ENCODE assay signal across 13 cellular contexts in the genomic region with DNA sequence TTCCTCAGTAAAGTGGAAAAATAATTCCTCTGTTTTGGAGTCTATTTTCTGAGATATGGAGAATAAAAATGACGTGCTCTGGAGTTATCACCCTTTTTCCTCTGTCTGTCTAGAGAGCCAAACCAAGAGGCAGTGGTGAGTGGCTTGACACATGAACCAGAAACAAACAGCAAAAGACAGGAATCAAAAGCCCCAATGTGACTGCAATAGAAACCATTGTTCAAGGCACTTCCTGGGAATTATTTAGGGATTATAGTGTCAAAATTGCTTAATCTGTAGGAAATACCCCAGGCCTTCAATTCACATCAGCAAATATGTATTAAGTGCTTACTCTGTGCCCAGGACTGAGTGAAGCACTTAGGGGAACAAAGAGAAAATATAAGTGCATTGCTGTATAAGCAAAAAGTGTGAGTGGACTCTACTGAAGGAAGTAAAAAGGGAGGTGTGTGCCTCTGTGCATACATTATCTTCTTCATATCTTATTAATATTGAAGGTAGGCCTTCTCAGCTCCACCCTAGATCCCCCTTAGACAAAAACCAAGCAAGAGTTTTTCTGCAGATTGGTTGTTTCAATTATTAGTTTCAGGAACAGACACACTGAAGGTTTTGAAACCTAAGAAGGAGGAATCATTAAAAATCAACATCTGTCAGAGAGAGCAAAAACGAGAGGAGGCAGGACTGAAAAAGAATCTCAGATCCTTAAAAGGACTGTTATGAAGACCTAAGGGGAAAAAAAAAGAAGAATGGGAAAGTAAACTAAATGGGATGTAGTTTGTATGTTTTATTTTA.
DNase-seq lines count a peak whose midpoint lies in the region; ATAC-seq and TF ChIP-seq lines count a peak whose summit lies in the region.
"Had no signal": no experiment of that assay in that cellular context is flagged by ENCODE, and none has a peak within 500 bp of the region (broad histone marks: within the 10 kb centered on the region; RNA-seq: fewer than 3 reads in every experiment).

No MANE protein-coding gene starts in this region.

- DNase-seq in heart left ventricle (no peak), right cardiac atrium (no peak), fibroblast of villous mesenchyme (ENCODE audit: low read depth) (peak; percentile 14), uterus (no peak), iPS-NIHi11 (ENCODE audit: low spot score) (no peak)
- DNase-seq in activated CD8-positive, alpha-beta memory T cell treated with anti-CD3 and anti-CD28 coated beads for 24 hours = no peak
- DNase-seq: activated CD4-positive, CD25-positive, alpha-beta regulatory T cell treated with anti-CD3 and anti-CD28 coated beads, Interleukin-2, amount 50 U/mL, for 72 hours; activated T-cell treated with anti-CD3 and anti-CD28 coated beads, Interleukin-2, amount 50 U/mL, for 4 hours; NCI-H1436 treated with DMSO at 0.1 percent for 48 hours; small intestine had no signal

- intact Hi-C loops in heart left ventricle (cut with DNase I) = no loop called here
- intact Hi-C loops in right cardiac atrium (cut with DNase I) = no loop called here
- intact Hi-C loops in uterus (cut with DNase I; ENCODE audit: low total_unique reads) = no loop called here

- H3K36me3 ChIP-seq in heart left ventricle (no peaks in the 10 kb centered on the region), KMS-11 (ENCODE audit: insufficient read depth) (no peaks in the 10 kb centered on the region), uterus (no peaks in the 10 kb centered on the region)

- H4K20me1 ChIP-seq in KMS-11 (ENCODE audit: insufficient read depth) = no peaks in the 10 kb centered on the region

- peak overlapping the region in 7 of 12 donors; percentile 16 to 55 (median 25) for H3K27ac ChIP-seq in heart left ventricle
- no peak overlapping the region for H3K27ac ChIP-seq in right cardiac atrium (ENCODE audit: low read length)
- peak overlapping the region; percentile 40; the same call in 1 of the 2 replicates for H3K27ac ChIP-seq in KMS-11
- H3K27ac ChIP-seq in uterus = peak overlapping the region; percentile 43 to 53
- H3K27ac ChIP-seq: epithelial cell of prostate had no signal

- H3K9ac ChIP-seq in KMS-11 = no peak overlapping the region

- 42 to 60% (median 46%) methylated on average over 2 of the region's 2 CpGs for WGBS in heart left ventricle, 4 donors
- WGBS in right cardiac atrium = 32% methylated on average over 2 of the region's 2 CpGs

- ATAC-seq in heart left ventricle (no peak), right cardiac atrium (no peak), HG03175 (IDR thresholded peaks at IDR 0.05; ENCODE audit: unreplicated experiment) (no peak)
- ATAC-seq: activated T-cell treated with anti-CD3 and anti-CD28 coated beads, Interleukin-2, amount 50 U/mL, for 4 hours had no signal

- H3K27me3 ChIP-seq in heart left ventricle = no peaks in the 10 kb centered on the region
- no peaks in the 10 kb centered on the region for H3K27me3 ChIP-seq in right cardiac atrium (ENCODE audit: control insufficient read depth, insufficient read depth)
- no peaks in the 10 kb centered on the region for H3K27me3 ChIP-seq in KMS-11 (ENCODE audit: insufficient read depth, low read depth)
- no peaks in the 10 kb centered on the region for H3K27me3 ChIP-seq in uterus

- H3K9me3 ChIP-seq in heart left ventricle (no peaks in the 10 kb centered on the region), right cardiac atrium (ENCODE audit: control insufficient read depth, low read length) (no peaks in the 10 kb centered on the region), uterus (no peaks in the 10 kb centered on the region)

- TF ChIP-seq CTCF in heart left ventricle (IDR thresholded peaks at IDR 0.05) (no peak), KMS-11 (conservative IDR thresholded peaks at IDR 0.05; ENCODE audit: low read depth, low read length) (no peak), fibroblast of villous mesenchyme (IDR thresholded peaks at IDR 0.05; ENCODE audit: insufficient read depth, low read depth, low read length) (no peak), uterus (IDR thresholded peaks at IDR 0.05) (no peak)

- no peak overlapping the region for H3K4me3 ChIP-seq in heart left ventricle
- no peak overlapping the region for H3K4me3 ChIP-seq in right cardiac atrium (ENCODE audit: low read length)
- no peak overlapping the region for H3K4me3 ChIP-seq in KMS-11 (IDR thresholded peaks at IDR 0.05; ENCODE audit: insufficient read depth, low read depth, low read length)
- no peak overlapping the region for H3K4me3 ChIP-seq in fibroblast of villous mesenchyme (ENCODE audit: low read depth, low read length)
- H3K4me3 ChIP-seq in uterus = no peak overlapping the region

- H2AFZ ChIP-seq in KMS-11 (ENCODE audit: low read depth) = peak overlapping the region; percentile 18; the same call in 1 of the 2 replicates

- TF ChIP-seq POLR2A in heart left ventricle (IDR thresholded peaks at IDR 0.05) (no peak), uterus (IDR thresholded peaks at IDR 0.05) (no peak)

- H3K4me1 ChIP-seq in heart left ventricle = peaks cover 0 to 31% (median 17%) of the 10 kb centered on the region in 12 donors
- H3K4me1 ChIP-seq in right cardiac atrium (ENCODE audit: control insufficient read depth, insufficient read depth, low read length) = peaks cover 4% of the 10 kb centered on the region
- H3K4me1 ChIP-seq in KMS-11 (ENCODE audit: low read depth, poor library complexity, severe bottlenecking) = peaks cover 22% of the 10 kb centered on the region
- no peaks in the 10 kb centered on the region for H3K4me1 ChIP-seq in uterus

- H3K79me2 ChIP-seq in KMS-11 (ENCODE audit: insufficient read depth, low read depth) = no peaks in the 10 kb centered on the region

- H3K4me2 ChIP-seq in KMS-11 = peak overlapping the region; percentile 37
